ENCODE assay signal across 16 cellular contexts in genomic region chr5:108669493-108669892, GRCh38.
DNase-seq lines count a peak whose midpoint lies in the region; ATAC-seq, FAIRE-seq and TF ChIP-seq lines count a peak whose summit lies in the region.
"Had no signal": no experiment of that assay in that cellular context is flagged by ENCODE, and none has a peak within 500 bp of the region (broad histone marks: within the 10 kb centered on the region; RNA-seq: fewer than 3 reads in every experiment).

No MANE protein-coding gene starts in this region.

- intact Hi-C loops in K562 (cut with micrococcal nuclease) = no loop called here

- peaks cover 18% of the 10 kb centered on the region for H3K4me1 ChIP-seq in HAP-1
- no peaks in the 10 kb centered on the region for H3K4me1 ChIP-seq in K562 (replicated peaks in 1 of 2; ENCODE audit: control insufficient read depth in 2 of 2, insufficient read depth in 2 of 2, low read length in 2 of 2)
- peaks cover 22% of the 10 kb centered on the region for H3K4me1 ChIP-seq in smooth muscle cell (ENCODE audit: low read depth)

- TF ChIP-seq CTCF in K562 (IDR thresholded peaks at IDR 0.05 in 2 of 3, conservative IDR thresholded peaks at IDR 0.05 in 1 of 3; ENCODE audit: insufficient read depth in 2 of 3, low read depth in 1 of 3, low read length in 3 of 3) = no peak
- no peak for TF ChIP-seq CTCF in smooth muscle cell (IDR thresholded peaks at IDR 0.05; ENCODE audit: borderline replicate concordance, insufficient read depth, poor library complexity, severe bottlenecking)

- H3F3A ChIP-seq in smooth muscle cell (ENCODE audit: low read depth) = no peaks in the 10 kb centered on the region

- DNase-seq in HAP-1 (ENCODE audit: low spot score in 2 of 2) = peak; percentile 60 to 99
- peak; percentile 20 for DNase-seq in NCI-H2227 (lab: John Stamatoyannopoulos, UW; ENCODE audit: unreplicated experiment)
- no peak for DNase-seq in K562 (ENCODE audit: extremely low read depth in 1 of 4, low spot score in 3 of 4)
- DNase-seq in smooth muscle cell (lab: John Stamatoyannopoulos, UW; ENCODE audit: unreplicated experiment) = no peak
- no peak for DNase-seq in T-helper 1 cell
- DNase-seq in NOMO-1 treated with dmso at 0.1 percent for 144 hours (lab: John Stamatoyannopoulos, UW; ENCODE audit: unreplicated experiment) = no peak
- DNase-seq: 8988T; CD4-positive, alpha-beta memory T cell; DMS79 treated with DMSO at 0.1 percent for 48 hours; GF-D8; H9; HFFc6 had no signal

- H2AFZ ChIP-seq in K562 (ENCODE audit: low read depth, low read length) = no peak overlapping the region
- peak overlapping the region; percentile 13 for H2AFZ ChIP-seq in smooth muscle cell (ENCODE audit: low read depth)

- FAIRE-seq in K562 (lab: Jason Lieb, UNC) = no peak
- FAIRE-seq: H1 had no signal

- CTCF ChIA-PET in K562 (lab: Yijun Ruan, JAX; ENCODE audit: low intra/inter-chr PET ratio) = no interaction called here

- H3K4me2 ChIP-seq in K562 (ENCODE audit: insufficient read depth, low read length) = no peak overlapping the region
- no peak overlapping the region for H3K4me2 ChIP-seq in smooth muscle cell
- H3K4me2 ChIP-seq: BLaER1 had no signal

- 0% methylated on average over 1 of the region's 1 CpG for WGBS in K562 (ENCODE audit: insufficient coverage, low coverage, missing lambda C conversion rate)
- 59% methylated on average over 1 of the region's 1 CpG for WGBS in smooth muscle cell (ENCODE audit: low lambda C conversion rate)

- BruUV-seq in K562 (replicated peaks; lab: Mats Ljungman, UMichigan) = no TSS peak

- H3K9ac ChIP-seq in K562 (ENCODE audit: insufficient read depth in 1 of 2, low read depth in 2 of 2, low read length in 2 of 2) = no peak overlapping the region
- no peak overlapping the region for H3K9ac ChIP-seq in smooth muscle cell (ENCODE audit: low read depth)
- H3K9ac ChIP-seq: BLaER1 had no signal

- no peaks in the 10 kb centered on the region for H3K9me1 ChIP-seq in K562 (ENCODE audit: control insufficient read depth, insufficient read depth, low read length)

- no peak for TF ChIP-seq POLR2A in K562 (conservative IDR thresholded peaks at IDR 0.05)

- ATAC-seq in K562 (no peak), GM19023 (IDR thresholded peaks at IDR 0.05; ENCODE audit: unreplicated experiment) (no peak)

- POLR2A ChIA-PET in K562 (lab: Yijun Ruan, JAX) = no interaction called here

- H3K36me3 ChIP-seq in HAP-1 (replicated peaks) = no peaks in the 10 kb centered on the region
- no peaks in the 10 kb centered on the region for H3K36me3 ChIP-seq in K562 (ENCODE audit: control insufficient read depth, insufficient read depth, low read length)
- H3K36me3 ChIP-seq in smooth muscle cell (ENCODE audit: low read depth) = no peaks in the 10 kb centered on the region
- H3K36me3 ChIP-seq: BLaER1 had no signal

- H3K9me3 ChIP-seq in HAP-1 (no peaks in the 10 kb centered on the region), K562 (replicated peaks; ENCODE audit: control insufficient read depth, insufficient read depth, low read depth, low read length) (no peaks in the 10 kb centered on the region), smooth muscle cell (replicated peaks; ENCODE audit: low read depth) (no peaks in the 10 kb centered on the region)
- H3K9me3 ChIP-seq: BLaER1 had no signal

- H3K79me2 ChIP-seq in K562 (ENCODE audit: control insufficient read depth, insufficient read depth, low read length) (no peaks in the 10 kb centered on the region), smooth muscle cell (ENCODE audit: low read depth) (no peaks in the 10 kb centered on the region)

- in situ Hi-C loops in HAP-1 (cut with MboI; ENCODE audit: low sequenced_read_pairs) = no loop called here
- in situ Hi-C loops in K562 (cut with MboI) = no loop called here

- no peak for TF ChIP-seq RAD21 in K562 (CRISPR knock-in tag; conservative IDR thresholded peaks at IDR 0.05 in 1 of 2, IDR thresholded peaks at IDR 0.05 in 1 of 2)

- H3K4me3 ChIP-seq in HAP-1 (no peak overlapping the region), K562 (no peak overlapping the region), smooth muscle cell (no peak overlapping the region)
- H3K4me3 ChIP-seq: BLaER1 had no signal

- H3K27ac ChIP-seq in K562 (ENCODE audit: extremely low read depth, low read depth, low read length) = no peak overlapping the region
- H3K27ac ChIP-seq in smooth muscle cell (ENCODE audit: low read depth) = no peak overlapping the region
- H3K27ac ChIP-seq: BLaER1, HL-60 had no signal

- H4K20me1 ChIP-seq in K562 (replicated peaks; ENCODE audit: control insufficient read depth, insufficient read depth, low read length) (no peaks in the 10 kb centered on the region), smooth muscle cell (ENCODE audit: low read depth) (no peaks in the 10 kb centered on the region)
- H4K20me1 ChIP-seq: BLaER1 had no signal

- H3K27me3 ChIP-seq in HAP-1 (ENCODE audit: low read depth) = 0 out of 2 replicates have a peak, but pooled peaks cover 2% of the 10 kb centered on the region
- H3K27me3 ChIP-seq in K562 (ENCODE audit: control insufficient read depth in 2 of 2, insufficient read depth in 2 of 2, low read length in 2 of 2) = peaks cover 2 to 6% of the 10 kb centered on the region in 2 experiments; a peak in 3 of 5 replicates
- no peaks in the 10 kb centered on the region for H3K27me3 ChIP-seq in smooth muscle cell (ENCODE audit: low read depth)
- H3K27me3 ChIP-seq: BLaER1 had no signal

- no peak for TF ChIP-seq EP300 in K562 (IDR thresholded peaks at IDR 0.05; ENCODE audit: low read length)

TF ChIP-seq in K562, 482 proteins besides CTCF, POLR2A, EP300 and RAD21 (continues in another document):
- TF ChIP-seq ZNF165 (CRISPR knock-in tag; IDR thresholded peaks at IDR 0.05; ENCODE audit: borderline replicate concordance) (no peak), WHSC1 (IDR thresholded peaks at IDR 0.05; ENCODE audit: low read length) (no peak), PTTG1 (tag; IDR thresholded peaks at IDR 0.05; ENCODE audit: low read depth) (no peak), PBX2 (CRISPR knock-in tag; IDR thresholded peaks at IDR 0.05; ENCODE audit: low read depth) (no peak), PBX2 (tag; conservative IDR thresholded peaks at IDR 0.05; ENCODE audit: low read depth) (peak; percentile 73), MEIS2 (IDR thresholded peaks at IDR 0.05; ENCODE audit: partially characterized antibody) (peak; percentile 43), MITF (IDR thresholded peaks at IDR 0.05) (no peak), NFXL1 (CRISPR knock-in tag; IDR thresholded peaks at IDR 0.05) (no peak), CGGBP1 (CRISPR knock-in tag; IDR thresholded peaks at IDR 0.05) (no peak), CREB3L1 (IDR thresholded peaks at IDR 0.05; ENCODE audit: borderline replicate concordance, low read depth) (no peak)

Comparison
In these comparisons a context has a peak if more than half of its experiments do, and no peak if none do; other contexts are left out.
1. DNase-seq: peak in HAP-1 (2 of 2) and NCI-H2227 (single experiment); none in K562 (0 of 4), smooth muscle cell (single experiment), T-helper 1 cell (0 of 5) and NOMO-1 treated with dmso at 0.1 percent for 144 hours (single experiment).